24 cellular contexts compared by ENCODE assay signal in genomic region chr15:47784820-47785219, GRCh38.
"Had no signal": no experiment of that assay in that cellular context is flagged by ENCODE, and none has a peak within 500 bp of the region (broad histone marks: within the 10 kb centered on the region; RNA-seq: fewer than 3 reads in every experiment).

No MANE protein-coding gene starts in this region.

- H3K36me3 ChIP-seq: colonic mucosa, esophagus muscularis mucosa, esophagus squamous epithelium, gastrocnemius medialis, gastroesophageal sphincter, heart left ventricle, heart right ventricle had no signal

- ATAC-seq: effector memory CD8-positive, alpha-beta T cell; esophagus mucosa; foreskin keratinocyte; gastrocnemius medialis; gastroesophageal sphincter; heart left ventricle; heart right ventricle had no signal

- H3K27me3 ChIP-seq: colonic mucosa, dorsolateral prefrontal cortex, esophagus muscularis mucosa, esophagus squamous epithelium, foreskin keratinocyte, gastrocnemius medialis, gastroesophageal sphincter, heart left ventricle, heart right ventricle had no signal

- H3K27ac ChIP-seq: colonic mucosa, coronary artery, dorsolateral prefrontal cortex, epithelial cell of prostate, esophagus muscularis mucosa, esophagus squamous epithelium, foreskin keratinocyte, gastrocnemius medialis, gastroesophageal sphincter, heart left ventricle, heart right ventricle had no signal

- DNase-seq: colonic mucosa; cortex of kidney; dermis blood vessel endothelial cell; dorsolateral prefrontal cortex; effector CD4-positive, alpha-beta T cell; effector CD8-positive, alpha-beta T cell; effector memory CD4-positive, alpha-beta T cell; effector memory CD8-positive, alpha-beta T cell; endodermal cell; erythroblast; esophagus squamous epithelium; foreskin fibroblast; foreskin keratinocyte; foreskin melanocyte; gastrocnemius medialis; glutamatergic neuron; head of caudate nucleus; heart left ventricle; heart right ventricle had no signal

- H3K4me1 ChIP-seq: colonic mucosa, esophagus muscularis mucosa, esophagus squamous epithelium, foreskin keratinocyte, gastrocnemius medialis, gastroesophageal sphincter, heart left ventricle, heart right ventricle had no signal

- H3K9me3 ChIP-seq: colonic mucosa, esophagus squamous epithelium, gastrocnemius medialis had no signal

- H3K4me3 ChIP-seq: colonic mucosa, coronary artery, dorsolateral prefrontal cortex, esophagus muscularis mucosa, esophagus squamous epithelium, gastrocnemius medialis, gastroesophageal sphincter, heart left ventricle, heart right ventricle had no signal
